In genomic region chr9:136482793-136483588, GRCh38 we compare ENCODE assay signal across 1 cellular context.
TF ChIP-seq lines count a peak whose summit lies in the region.

TSS of gene SEC16A (minus strand) at chr9:136483040. CDS start at chr9:136477615, 5,425 bp downstream.

TF ChIP-seq in K562, 482 proteins besides CTCF, POLR2A, EP300 and RAD21 (continued from another document and continues in another):
- TF ChIP-seq, protein P1, sequence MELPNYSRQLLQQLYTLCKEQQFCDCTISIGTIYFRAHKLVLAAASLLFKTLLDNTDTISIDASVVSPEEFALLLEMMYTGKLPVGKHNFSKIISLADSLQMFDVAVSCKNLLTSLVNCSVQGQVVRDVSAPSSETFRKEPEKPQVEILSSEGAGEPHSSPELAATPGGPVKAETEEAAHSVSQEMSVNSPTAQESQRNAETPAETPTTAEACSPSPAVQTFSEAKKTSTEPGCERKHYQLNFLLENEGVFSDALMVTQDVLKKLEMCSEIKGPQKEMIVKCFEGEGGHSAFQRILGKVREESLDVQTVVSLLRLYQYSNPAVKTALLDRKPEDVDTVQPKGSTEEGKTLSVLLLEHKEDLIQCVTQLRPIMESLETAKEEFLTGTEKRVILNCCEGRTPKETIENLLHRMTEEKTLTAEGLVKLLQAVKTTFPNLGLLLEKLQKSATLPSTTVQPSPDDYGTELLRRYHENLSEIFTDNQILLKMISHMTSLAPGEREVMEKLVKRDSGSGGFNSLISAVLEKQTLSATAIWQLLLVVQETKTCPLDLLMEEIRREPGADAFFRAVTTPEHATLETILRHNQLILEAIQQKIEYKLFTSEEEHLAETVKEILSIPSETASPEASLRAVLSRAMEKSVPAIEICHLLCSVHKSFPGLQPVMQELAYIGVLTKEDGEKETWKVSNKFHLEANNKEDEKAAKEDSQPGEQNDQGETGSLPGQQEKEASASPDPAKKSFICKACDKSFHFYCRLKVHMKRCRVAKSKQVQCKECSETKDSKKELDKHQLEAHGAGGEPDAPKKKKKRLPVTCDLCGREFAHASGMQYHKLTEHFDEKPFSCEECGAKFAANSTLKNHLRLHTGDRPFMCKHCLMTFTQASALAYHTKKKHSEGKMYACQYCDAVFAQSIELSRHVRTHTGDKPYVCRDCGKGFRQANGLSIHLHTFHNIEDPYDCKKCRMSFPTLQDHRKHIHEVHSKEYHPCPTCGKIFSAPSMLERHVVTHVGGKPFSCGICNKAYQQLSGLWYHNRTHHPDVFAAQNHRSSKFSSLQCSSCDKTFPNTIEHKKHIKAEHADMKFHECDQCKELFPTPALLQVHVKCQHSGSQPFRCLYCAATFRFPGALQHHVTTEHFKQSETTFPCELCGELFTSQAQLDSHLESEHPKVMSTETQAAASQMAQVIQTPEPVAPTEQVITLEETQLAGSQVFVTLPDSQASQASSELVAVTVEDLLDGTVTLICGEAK (IDR thresholded peaks at IDR 0.05) = no peak
- TF ChIP-seq, protein P1 (CRISPR knock-in tag; IDR thresholded peaks at IDR 0.05) = no peak
- TF ChIP-seq NFXL1 (CRISPR knock-in tag; IDR thresholded peaks at IDR 0.05) (no peak), ZNF224 (CRISPR knock-in tag; IDR thresholded peaks at IDR 0.05) (no peak), ETV5 (CRISPR knock-in tag; IDR thresholded peaks at IDR 0.05; ENCODE audit: low read depth) (no peak), MECOM (CRISPR knock-in tag; IDR thresholded peaks at IDR 0.05) (no peak), ZNF280B (CRISPR knock-in tag; IDR thresholded peaks at IDR 0.05) (no peak), TCF7L2 (IDR thresholded peaks at IDR 0.05; ENCODE audit: low read depth, low read length) (no peak), SMARCA4 (IDR thresholded peaks at IDR 0.05) (no peak), ZNF134 (CRISPR knock-in tag; conservative IDR thresholded peaks at IDR 0.05) (no peak), FOXK2 (conservative IDR thresholded peaks at IDR 0.05 in 1 of 2, IDR thresholded peaks at IDR 0.05 in 1 of 2; ENCODE audit: low read depth in 2 of 2) (no peak), TCF7 (IDR thresholded peaks at IDR 0.05; ENCODE audit: borderline replicate concordance) (no peak), RBM14 (IDR thresholded peaks at IDR 0.05; ENCODE audit: borderline replicate concordance, insufficient read depth, low read depth, low read length) (0 out of 2 replicates have a peak, but pooled peaks have one; percentile 37), MYBL2 (IDR thresholded peaks at IDR 0.05; ENCODE audit: low read depth) (no peak), MYBL2 (CRISPR knock-in tag; IDR thresholded peaks at IDR 0.05; ENCODE audit: borderline replicate concordance) (no peak), HNRNPK (IDR thresholded peaks at IDR 0.05; ENCODE audit: low read depth, low read length, poor library complexity, severe bottlenecking) (peak; percentile 34), IFI16 (CRISPR knock-in tag; IDR thresholded peaks at IDR 0.05) (no peak), SIRT6 (IDR thresholded peaks at IDR 0.05; ENCODE audit: low read depth, low read length) (no peak), ETV1 (tag; conservative IDR thresholded peaks at IDR 0.05; ENCODE audit: low read depth) (0 out of 2 replicates have a peak, but pooled peaks have one; percentile 33), PTRF (tag; IDR thresholded peaks at IDR 0.05) (no peak), ZNF3 (CRISPR knock-in tag; IDR thresholded peaks at IDR 0.05) (no peak), SMC3 (conservative IDR thresholded peaks at IDR 0.05; ENCODE audit: insufficient read depth, low read depth, low read length) (no peak), KAT7 (CRISPR knock-in tag; IDR thresholded peaks at IDR 0.05; ENCODE audit: borderline replicate concordance) (no peak), SRSF1 (IDR thresholded peaks at IDR 0.05; ENCODE audit: low read depth, low read length) (no peak), ZBTB34 (CRISPR knock-in tag; IDR thresholded peaks at IDR 0.05) (no peak), HNRNPLL (IDR thresholded peaks at IDR 0.05; ENCODE audit: low read depth, low read length, poor library complexity, severe bottlenecking) (peak; percentile 79), C11orf30 (IDR thresholded peaks at IDR 0.05; ENCODE audit: low read depth) (peak; percentile 93)
- TF ChIP-seq, protein P2, sequence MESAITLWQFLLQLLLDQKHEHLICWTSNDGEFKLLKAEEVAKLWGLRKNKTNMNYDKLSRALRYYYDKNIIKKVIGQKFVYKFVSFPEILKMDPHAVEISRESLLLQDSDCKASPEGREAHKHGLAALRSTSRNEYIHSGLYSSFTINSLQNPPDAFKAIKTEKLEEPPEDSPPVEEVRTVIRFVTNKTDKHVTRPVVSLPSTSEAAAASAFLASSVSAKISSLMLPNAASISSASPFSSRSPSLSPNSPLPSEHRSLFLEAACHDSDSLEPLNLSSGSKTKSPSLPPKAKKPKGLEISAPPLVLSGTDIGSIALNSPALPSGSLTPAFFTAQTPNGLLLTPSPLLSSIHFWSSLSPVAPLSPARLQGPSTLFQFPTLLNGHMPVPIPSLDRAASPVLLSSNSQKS (CRISPR knock-in tag; IDR thresholded peaks at IDR 0.05) = no peak
- TF ChIP-seq, protein P3, sequence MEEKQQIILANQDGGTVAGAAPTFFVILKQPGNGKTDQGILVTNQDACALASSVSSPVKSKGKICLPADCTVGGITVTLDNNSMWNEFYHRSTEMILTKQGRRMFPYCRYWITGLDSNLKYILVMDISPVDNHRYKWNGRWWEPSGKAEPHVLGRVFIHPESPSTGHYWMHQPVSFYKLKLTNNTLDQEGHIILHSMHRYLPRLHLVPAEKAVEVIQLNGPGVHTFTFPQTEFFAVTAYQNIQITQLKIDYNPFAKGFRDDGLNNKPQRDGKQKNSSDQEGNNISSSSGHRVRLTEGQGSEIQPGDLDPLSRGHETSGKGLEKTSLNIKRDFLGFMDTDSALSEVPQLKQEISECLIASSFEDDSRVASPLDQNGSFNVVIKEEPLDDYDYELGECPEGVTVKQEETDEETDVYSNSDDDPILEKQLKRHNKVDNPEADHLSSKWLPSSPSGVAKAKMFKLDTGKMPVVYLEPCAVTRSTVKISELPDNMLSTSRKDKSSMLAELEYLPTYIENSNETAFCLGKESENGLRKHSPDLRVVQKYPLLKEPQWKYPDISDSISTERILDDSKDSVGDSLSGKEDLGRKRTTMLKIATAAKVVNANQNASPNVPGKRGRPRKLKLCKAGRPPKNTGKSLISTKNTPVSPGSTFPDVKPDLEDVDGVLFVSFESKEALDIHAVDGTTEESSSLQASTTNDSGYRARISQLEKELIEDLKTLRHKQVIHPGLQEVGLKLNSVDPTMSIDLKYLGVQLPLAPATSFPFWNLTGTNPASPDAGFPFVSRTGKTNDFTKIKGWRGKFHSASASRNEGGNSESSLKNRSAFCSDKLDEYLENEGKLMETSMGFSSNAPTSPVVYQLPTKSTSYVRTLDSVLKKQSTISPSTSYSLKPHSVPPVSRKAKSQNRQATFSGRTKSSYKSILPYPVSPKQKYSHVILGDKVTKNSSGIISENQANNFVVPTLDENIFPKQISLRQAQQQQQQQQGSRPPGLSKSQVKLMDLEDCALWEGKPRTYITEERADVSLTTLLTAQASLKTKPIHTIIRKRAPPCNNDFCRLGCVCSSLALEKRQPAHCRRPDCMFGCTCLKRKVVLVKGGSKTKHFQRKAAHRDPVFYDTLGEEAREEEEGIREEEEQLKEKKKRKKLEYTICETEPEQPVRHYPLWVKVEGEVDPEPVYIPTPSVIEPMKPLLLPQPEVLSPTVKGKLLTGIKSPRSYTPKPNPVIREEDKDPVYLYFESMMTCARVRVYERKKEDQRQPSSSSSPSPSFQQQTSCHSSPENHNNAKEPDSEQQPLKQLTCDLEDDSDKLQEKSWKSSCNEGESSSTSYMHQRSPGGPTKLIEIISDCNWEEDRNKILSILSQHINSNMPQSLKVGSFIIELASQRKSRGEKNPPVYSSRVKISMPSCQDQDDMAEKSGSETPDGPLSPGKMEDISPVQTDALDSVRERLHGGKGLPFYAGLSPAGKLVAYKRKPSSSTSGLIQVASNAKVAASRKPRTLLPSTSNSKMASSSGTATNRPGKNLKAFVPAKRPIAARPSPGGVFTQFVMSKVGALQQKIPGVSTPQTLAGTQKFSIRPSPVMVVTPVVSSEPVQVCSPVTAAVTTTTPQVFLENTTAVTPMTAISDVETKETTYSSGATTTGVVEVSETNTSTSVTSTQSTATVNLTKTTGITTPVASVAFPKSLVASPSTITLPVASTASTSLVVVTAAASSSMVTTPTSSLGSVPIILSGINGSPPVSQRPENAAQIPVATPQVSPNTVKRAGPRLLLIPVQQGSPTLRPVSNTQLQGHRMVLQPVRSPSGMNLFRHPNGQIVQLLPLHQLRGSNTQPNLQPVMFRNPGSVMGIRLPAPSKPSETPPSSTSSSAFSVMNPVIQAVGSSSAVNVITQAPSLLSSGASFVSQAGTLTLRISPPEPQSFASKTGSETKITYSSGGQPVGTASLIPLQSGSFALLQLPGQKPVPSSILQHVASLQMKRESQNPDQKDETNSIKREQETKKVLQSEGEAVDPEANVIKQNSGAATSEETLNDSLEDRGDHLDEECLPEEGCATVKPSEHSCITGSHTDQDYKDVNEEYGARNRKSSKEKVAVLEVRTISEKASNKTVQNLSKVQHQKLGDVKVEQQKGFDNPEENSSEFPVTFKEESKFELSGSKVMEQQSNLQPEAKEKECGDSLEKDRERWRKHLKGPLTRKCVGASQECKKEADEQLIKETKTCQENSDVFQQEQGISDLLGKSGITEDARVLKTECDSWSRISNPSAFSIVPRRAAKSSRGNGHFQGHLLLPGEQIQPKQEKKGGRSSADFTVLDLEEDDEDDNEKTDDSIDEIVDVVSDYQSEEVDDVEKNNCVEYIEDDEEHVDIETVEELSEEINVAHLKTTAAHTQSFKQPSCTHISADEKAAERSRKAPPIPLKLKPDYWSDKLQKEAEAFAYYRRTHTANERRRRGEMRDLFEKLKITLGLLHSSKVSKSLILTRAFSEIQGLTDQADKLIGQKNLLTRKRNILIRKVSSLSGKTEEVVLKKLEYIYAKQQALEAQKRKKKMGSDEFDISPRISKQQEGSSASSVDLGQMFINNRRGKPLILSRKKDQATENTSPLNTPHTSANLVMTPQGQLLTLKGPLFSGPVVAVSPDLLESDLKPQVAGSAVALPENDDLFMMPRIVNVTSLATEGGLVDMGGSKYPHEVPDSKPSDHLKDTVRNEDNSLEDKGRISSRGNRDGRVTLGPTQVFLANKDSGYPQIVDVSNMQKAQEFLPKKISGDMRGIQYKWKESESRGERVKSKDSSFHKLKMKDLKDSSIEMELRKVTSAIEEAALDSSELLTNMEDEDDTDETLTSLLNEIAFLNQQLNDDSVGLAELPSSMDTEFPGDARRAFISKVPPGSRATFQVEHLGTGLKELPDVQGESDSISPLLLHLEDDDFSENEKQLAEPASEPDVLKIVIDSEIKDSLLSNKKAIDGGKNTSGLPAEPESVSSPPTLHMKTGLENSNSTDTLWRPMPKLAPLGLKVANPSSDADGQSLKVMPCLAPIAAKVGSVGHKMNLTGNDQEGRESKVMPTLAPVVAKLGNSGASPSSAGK (IDR thresholded peaks at IDR 0.05) = no peak
- TF ChIP-seq, protein P4, sequence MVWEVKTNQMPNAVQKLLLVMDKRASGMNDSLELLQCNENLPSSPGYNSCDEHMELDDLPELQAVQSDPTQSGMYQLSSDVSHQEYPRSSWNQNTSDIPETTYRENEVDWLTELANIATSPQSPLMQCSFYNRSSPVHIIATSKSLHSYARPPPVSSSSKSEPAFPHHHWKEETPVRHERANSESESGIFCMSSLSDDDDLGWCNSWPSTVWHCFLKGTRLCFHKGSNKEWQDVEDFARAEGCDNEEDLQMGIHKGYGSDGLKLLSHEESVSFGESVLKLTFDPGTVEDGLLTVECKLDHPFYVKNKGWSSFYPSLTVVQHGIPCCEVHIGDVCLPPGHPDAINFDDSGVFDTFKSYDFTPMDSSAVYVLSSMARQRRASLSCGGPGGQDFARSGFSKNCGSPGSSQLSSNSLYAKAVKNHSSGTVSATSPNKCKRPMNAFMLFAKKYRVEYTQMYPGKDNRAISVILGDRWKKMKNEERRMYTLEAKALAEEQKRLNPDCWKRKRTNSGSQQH (CRISPR knock-in tag; IDR thresholded peaks at IDR 0.05) = no peak
